Comparison of ENCODE assay signal across 8 cellular contexts in genomic region chr1:1021010-1021845, GRCh38. TPM values are rescaled to one million over a fixed set of nuclear protein-coding genes. Genes with fewer than 3 reads are reported as not detected.
DNase-seq lines count a peak whose midpoint lies in the region; ATAC-seq lines count a peak whose summit lies in the region.

No MANE protein-coding gene starts in this region.

- no peak for DNase-seq in CD8-positive, alpha-beta memory T cell
- DNase-seq in activated T-helper 1 cell treated with anti-CD3 and anti-CD28 coated beads, Interleukin-12 subunit alpha, Interleukin-12 subunit beta, Interleukin-2, Interleukin-4 antibody, amounts not matched to agents 30 ng/mL and 10 ng/mL and 1 ng/mL, durations not matched to agents 14 hours and 24 hours and 36 hours (ENCODE audit: low spot score) = no peak
- peak; percentile 87 for DNase-seq in hepatic stellate cell (ENCODE audit: low spot score)
- DNase-seq in effector memory CD4-positive, alpha-beta T cell = no peak

- POLR2A ChIA-PET in CD8-positive, alpha-beta memory T cell (lab: Charles Lee) = no interaction called here

- H3K36me3 ChIP-seq in CD8-positive, alpha-beta memory T cell (ENCODE audit: insufficient read depth, low read length) = no peaks in the 10 kb centered on the region
- H3K36me3 ChIP-seq in HUES64 (ENCODE audit: insufficient read depth, low read length) = peaks cover 10% of the 10 kb centered on the region; the same call in 1 of the 2 replicates
- no peaks in the 10 kb centered on the region for H3K36me3 ChIP-seq in effector memory CD4-positive, alpha-beta T cell (ENCODE audit: control insufficient read depth, insufficient read depth, low read length)

- intact Hi-C loops in activated T-helper 1 cell treated with anti-CD3 and anti-CD28 coated beads, Interleukin-12 subunit alpha, Interleukin-12 subunit beta, Interleukin-2, Interleukin-4 antibody, amounts not matched to agents 30 ng/mL and 10 ng/mL and 1 ng/mL, durations not matched to agents 14 hours and 24 hours and 36 hours (cut with micrococcal nuclease) = no loop called here

- peak overlapping the region in 1 of 8 donors; percentile 14 for H3K27ac Mint-ChIP-seq in CD8-positive, alpha-beta memory T cell
- H3K27ac Mint-ChIP-seq in activated T-helper 1 cell treated with anti-CD3 and anti-CD28 coated beads, Interleukin-12 subunit alpha, Interleukin-12 subunit beta, Interleukin-2, Interleukin-4 antibody, amounts not matched to agents 30 ng/mL and 10 ng/mL and 1 ng/mL, durations not matched to agents 14 hours and 24 hours and 36 hours = no peak overlapping the region

- H3K27ac ChIP-seq in CD8-positive, alpha-beta memory T cell (ENCODE audit: low read depth, low read length) = no peak overlapping the region
- peak overlapping the region; percentile 41; the same call in 1 of the 2 replicates for H3K27ac ChIP-seq in HUES64 (ENCODE audit: low read depth, low read length)
- peak overlapping the region in 14 of 21 experiments; percentile 3 to 95 (median 81) for H3K27ac ChIP-seq in skin epidermis
- H3K27ac ChIP-seq in effector memory CD4-positive, alpha-beta T cell (ENCODE audit: insufficient read depth, low read length, poor library complexity, severe bottlenecking) = no peak overlapping the region

- peaks cover 6 to 20% (median 10%) of the 10 kb centered on the region in 3 donors for H3K4me1 Mint-ChIP-seq in CD8-positive, alpha-beta memory T cell
- H3K4me1 Mint-ChIP-seq in activated T-helper 1 cell treated with anti-CD3 and anti-CD28 coated beads, Interleukin-12 subunit alpha, Interleukin-12 subunit beta, Interleukin-2, Interleukin-4 antibody, amounts not matched to agents 30 ng/mL and 10 ng/mL and 1 ng/mL, durations not matched to agents 14 hours and 24 hours and 36 hours (ENCODE audit: low read depth) = peaks cover 8% of the 10 kb centered on the region

- H3K27me3 Mint-ChIP-seq in CD8-positive, alpha-beta memory T cell = peaks cover 0 to 3% of the 10 kb centered on the region in 2 donors
- H3K27me3 Mint-ChIP-seq in activated T-helper 1 cell treated with anti-CD3 and anti-CD28 coated beads, Interleukin-12 subunit alpha, Interleukin-12 subunit beta, Interleukin-2, Interleukin-4 antibody, amounts not matched to agents 30 ng/mL and 10 ng/mL and 1 ng/mL, durations not matched to agents 14 hours and 24 hours and 36 hours (ENCODE audit: insufficient read depth) = peaks cover 3% of the 10 kb centered on the region

- H3K4me3 Mint-ChIP-seq in CD8-positive, alpha-beta memory T cell = peak overlapping the region in 5 of 7 donors; percentile 24 to 72 (median 46)
- H3K4me3 Mint-ChIP-seq in activated T-helper 1 cell treated with anti-CD3 and anti-CD28 coated beads, Interleukin-12 subunit alpha, Interleukin-12 subunit beta, Interleukin-2, Interleukin-4 antibody, amounts not matched to agents 30 ng/mL and 10 ng/mL and 1 ng/mL, durations not matched to agents 14 hours and 24 hours and 36 hours = peak overlapping the region; percentile 61

- no peaks in the 10 kb centered on the region for H3K9me3 ChIP-seq in CD8-positive, alpha-beta memory T cell (ENCODE audit: low read length)
- no peaks in the 10 kb centered on the region for H3K9me3 ChIP-seq in HUES64 (ENCODE audit: insufficient read depth, low read depth, low read length)
- no peaks in the 10 kb centered on the region for H3K9me3 ChIP-seq in effector memory CD4-positive, alpha-beta T cell (ENCODE audit: control insufficient read depth, low read length)

- no peaks in the 10 kb centered on the region for H3K36me3 Mint-ChIP-seq in CD8-positive, alpha-beta memory T cell
- peaks cover 5% of the 10 kb centered on the region for H3K36me3 Mint-ChIP-seq in activated T-helper 1 cell treated with anti-CD3 and anti-CD28 coated beads, Interleukin-12 subunit alpha, Interleukin-12 subunit beta, Interleukin-2, Interleukin-4 antibody, amounts not matched to agents 30 ng/mL and 10 ng/mL and 1 ng/mL, durations not matched to agents 14 hours and 24 hours and 36 hours (ENCODE audit: low read depth)

- WGBS in HUES64 = 13% methylated on average over 30 of the region's 32 CpGs

- no peaks in the 10 kb centered on the region for H3K27me3 ChIP-seq in CD8-positive, alpha-beta memory T cell (ENCODE audit: insufficient read depth, low read length, poor library complexity, severe bottlenecking)
- H3K27me3 ChIP-seq in HUES64 (ENCODE audit: insufficient read depth, low read length) = no peaks in the 10 kb centered on the region
- H3K27me3 ChIP-seq in effector memory CD4-positive, alpha-beta T cell (replicated peaks; ENCODE audit: control insufficient read depth, insufficient read depth, low read length, poor library complexity, severe bottlenecking) = no peaks in the 10 kb centered on the region

- peaks cover 13% of the 10 kb centered on the region for H3K4me1 ChIP-seq in CD8-positive, alpha-beta memory T cell (ENCODE audit: insufficient read depth, low read length)
- peaks cover 35% of the 10 kb centered on the region for H3K4me1 ChIP-seq in HUES64 (ENCODE audit: insufficient read depth, low read length)
- H3K4me1 ChIP-seq in effector memory CD4-positive, alpha-beta T cell (ENCODE audit: control insufficient read depth, insufficient read depth, low read length, poor library complexity, severe bottlenecking) = peaks cover 19% of the 10 kb centered on the region

- ATAC-seq in GM18861 (IDR thresholded peaks at IDR 0.05; ENCODE audit: unreplicated experiment) (no peak), HG03439 (IDR thresholded peaks at IDR 0.05; ENCODE audit: unreplicated experiment) (no peak)

- peak overlapping the region; percentile 67 for H3K9ac ChIP-seq in HUES64 (ENCODE audit: low read depth, low read length)

- no peaks in the 10 kb centered on the region for H3K9me3 Mint-ChIP-seq in CD8-positive, alpha-beta memory T cell
- no peaks in the 10 kb centered on the region for H3K9me3 Mint-ChIP-seq in activated T-helper 1 cell treated with anti-CD3 and anti-CD28 coated beads, Interleukin-12 subunit alpha, Interleukin-12 subunit beta, Interleukin-2, Interleukin-4 antibody, amounts not matched to agents 30 ng/mL and 10 ng/mL and 1 ng/mL, durations not matched to agents 14 hours and 24 hours and 36 hours

- H3K4me3 ChIP-seq in CD8-positive, alpha-beta memory T cell (ENCODE audit: low read length) = no peak overlapping the region
- peak overlapping the region; percentile 81 for H3K4me3 ChIP-seq in HUES64 (ENCODE audit: low read length)
- H3K4me3 ChIP-seq in skin epidermis = peak overlapping the region; percentile 52 to 82 (median 77)
- no peak overlapping the region for H3K4me3 ChIP-seq in effector memory CD4-positive, alpha-beta T cell (ENCODE audit: insufficient read depth, low read depth, low read length, poor library complexity, severe bottlenecking)

- CTCF ChIA-PET in CD8-positive, alpha-beta memory T cell (lab: Charles Lee) = interaction anchor here (1.2 kb wide), 1 partner anchor 8 kb away, joined by 5 read pairs; the partner anchor contains the start of gene ISG15

RNA-seq across cellular contexts. Expression of gene AGRN, which starts 1.3 kb away (rescaled TPM):
- total RNA-seq in CD8-positive, alpha-beta memory T cell = 1 to 10 TPM; 7.1 to 8.0 TPM
- not detected for polyA plus RNA-seq in CD8-positive, alpha-beta memory T cell
- 58.7 TPM for polyA plus RNA-seq in HUES64 (2013, experiment 1 of 2)
- 72.3 TPM for polyA plus RNA-seq in HUES64 (2013, experiment 2 of 2)
- 25.8 and 30.3 TPM in 2 replicates for total RNA-seq in activated T-helper 1 cell treated with anti-CD3 and anti-CD28 coated beads, Interleukin-12 subunit alpha, Interleukin-12 subunit beta, Interleukin-2, Interleukin-4 antibody, amounts not matched to agents 30 ng/mL and 10 ng/mL and 1 ng/mL, durations not matched to agents 14 hours and 24 hours and 36 hours

RNA-seq across cellular contexts. Expression of gene ISG15, which starts 7.9 kb away (rescaled TPM):
- 10 to 100 TPM; 16.9 to 20.4 TPM for total RNA-seq in CD8-positive, alpha-beta memory T cell
- 250 TPM for polyA plus RNA-seq in CD8-positive, alpha-beta memory T cell
- polyA plus RNA-seq in HUES64 (2013, experiment 1 of 2) = 24.5 TPM
- 29.7 TPM for polyA plus RNA-seq in HUES64 (2013, experiment 2 of 2)
- total RNA-seq in activated T-helper 1 cell treated with anti-CD3 and anti-CD28 coated beads, Interleukin-12 subunit alpha, Interleukin-12 subunit beta, Interleukin-2, Interleukin-4 antibody, amounts not matched to agents 30 ng/mL and 10 ng/mL and 1 ng/mL, durations not matched to agents 14 hours and 24 hours and 36 hours = 52.9 and 53.7 TPM in 2 replicates

RNA-seq across cellular contexts. Expression of gene HES4, which starts 21.3 kb away (rescaled TPM):
- under 1 TPM; 0.24 to 0.62 TPM for total RNA-seq in CD8-positive, alpha-beta memory T cell
- not detected for polyA plus RNA-seq in CD8-positive, alpha-beta memory T cell
- polyA plus RNA-seq in HUES64 (2013, experiment 1 of 2) = 3.7 TPM
- polyA plus RNA-seq in HUES64 (2013, experiment 2 of 2) = 4.8 TPM
- total RNA-seq in activated T-helper 1 cell treated with anti-CD3 and anti-CD28 coated beads, Interleukin-12 subunit alpha, Interleukin-12 subunit beta, Interleukin-2, Interleukin-4 antibody, amounts not matched to agents 30 ng/mL and 10 ng/mL and 1 ng/mL, durations not matched to agents 14 hours and 24 hours and 36 hours = 1.8 and 2.9 TPM in 2 replicates

RNA-seq across cellular contexts. Expression of gene PERM1, which starts 39.3 kb away (rescaled TPM):
- total RNA-seq in CD8-positive, alpha-beta memory T cell = not detected
- not detected for polyA plus RNA-seq in CD8-positive, alpha-beta memory T cell
- polyA plus RNA-seq in HUES64 (2013, experiment 1 of 2) = not detected
- not detected for polyA plus RNA-seq in HUES64 (2013, experiment 2 of 2)
- not detected in 2 replicates for total RNA-seq in activated T-helper 1 cell treated with anti-CD3 and anti-CD28 coated beads, Interleukin-12 subunit alpha, Interleukin-12 subunit beta, Interleukin-2, Interleukin-4 antibody, amounts not matched to agents 30 ng/mL and 10 ng/mL and 1 ng/mL, durations not matched to agents 14 hours and 24 hours and 36 hours

RNA-seq across cellular contexts. Expression of gene RNF223, which starts 52.9 kb away (rescaled TPM):
- total RNA-seq in CD8-positive, alpha-beta memory T cell = not detected
- polyA plus RNA-seq in CD8-positive, alpha-beta memory T cell = not detected
- polyA plus RNA-seq in HUES64 (2013, experiment 1 of 2) = not detected
- polyA plus RNA-seq in HUES64 (2013, experiment 2 of 2) = not detected
- 0.10 TPM in 1 of 2 replicates, not detected in the other for total RNA-seq in activated T-helper 1 cell treated with anti-CD3 and anti-CD28 coated beads, Interleukin-12 subunit alpha, Interleukin-12 subunit beta, Interleukin-2, Interleukin-4 antibody, amounts not matched to agents 30 ng/mL and 10 ng/mL and 1 ng/mL, durations not matched to agents 14 hours and 24 hours and 36 hours

Comparison
In these comparisons a context has a peak if more than half of its experiments do, and no peak if none do; other contexts are left out.
1. H3K27ac ChIP-seq: peak in HUES64 (single experiment) and skin epidermis (14 of 21); none in CD8-positive, alpha-beta memory T cell (single experiment) and effector memory CD4-positive, alpha-beta T cell (single experiment).
2. H3K4me3 ChIP-seq: peak in HUES64 (single experiment) and skin epidermis (7 of 7); none in CD8-positive, alpha-beta memory T cell (single experiment) and effector memory CD4-positive, alpha-beta T cell (single experiment).